ENCODE assay signal across 8 cellular contexts in the genomic region with DNA sequence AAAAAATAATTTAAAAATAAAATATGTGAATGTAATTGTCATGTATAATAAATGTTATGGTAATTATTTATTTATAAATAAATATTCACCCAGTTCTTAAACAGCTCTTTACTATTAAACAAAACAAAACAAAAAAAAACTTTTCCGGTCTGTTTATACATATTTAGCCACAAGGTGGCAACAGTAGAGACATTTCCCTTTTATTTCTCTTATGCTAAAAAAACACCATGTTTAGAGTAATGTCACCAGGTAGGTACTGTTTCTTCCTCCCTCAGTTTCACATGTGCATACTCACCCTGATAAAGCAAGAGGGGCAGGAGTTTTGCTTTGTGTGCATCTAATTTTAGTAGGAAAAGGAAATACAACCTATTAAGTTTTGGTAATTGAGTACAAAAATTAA.
DNase-seq lines count a peak whose midpoint lies in the region; ATAC-seq, FAIRE-seq and TF ChIP-seq lines count a peak whose summit lies in the region.

No MANE protein-coding gene starts in this region.

- H4K8ac ChIP-seq in H9 (replicated peaks; ENCODE audit: insufficient read length, low read depth, low read length) = no peak overlapping the region

- no peak overlapping the region for H3K9ac ChIP-seq in H9 (ENCODE audit: extremely low read depth, insufficient read length, low read length)

- H3K27ac Mint-ChIP-seq in H9 = no peak overlapping the region

- WGBS in H9 (ENCODE audit: extremely low coverage, insufficient read length, low lambda C conversion rate) = no CpG with 5 or more reads among the region's 1 CpG

- H3K27me3 ChIP-seq in H9 (ENCODE audit: insufficient read depth, low read length) (no peaks in the 10 kb centered on the region), WERI-Rb-1 (ENCODE audit: insufficient read depth, low read depth, severe bottlenecking) (no peaks in the 10 kb centered on the region)

- peaks cover 17% of the 10 kb centered on the region in 2 experiments for H3K4me1 Mint-ChIP-seq in H9

- no peak overlapping the region for H2AFZ ChIP-seq in H9 (ENCODE audit: low read length)

- DNase-seq in DMS53 (lab: John Stamatoyannopoulos, UW) = peak; percentile 73
- no peak for DNase-seq in H9
- DNase-seq in RWPE1 (ENCODE audit: low spot score) = peak; percentile 8
- no peak for DNase-seq in WERI-Rb-1

- H3K27me3 Mint-ChIP-seq in H9 (ENCODE audit: low read depth) = no peaks in the 10 kb centered on the region

- H3K36me3 Mint-ChIP-seq in H9 (ENCODE audit: insufficient read depth in 1 of 3, low read depth in 3 of 3) = peaks cover 0 to 9% (median under 1%) of the 10 kb centered on the region in 3 experiments; a peak in 5 of 7 replicates

- H2AK5ac ChIP-seq in H9 (ENCODE audit: insufficient read length, low read length) = no peak overlapping the region

- H3K23ac ChIP-seq in H9 (ENCODE audit: insufficient read length, low read depth, low read length) = no peak overlapping the region

- H3K4ac ChIP-seq in H9 (ENCODE audit: low read depth, low read length) = no peak overlapping the region

- no peak overlapping the region for H3K56ac ChIP-seq in H9 (ENCODE audit: insufficient read length, low read depth, low read length)

- ATAC-seq in activated CD4-positive, CD25-positive, alpha-beta regulatory T cell treated with anti-CD3 and anti-CD28 coated beads, Interleukin-2, amount 50 U/mL, for 24 hours = no peak
- ATAC-seq in GM18873 (IDR thresholded peaks at IDR 0.05; ENCODE audit: low FRiP score, unreplicated experiment) = no peak
- no peak for ATAC-seq in HG02678 (IDR thresholded peaks at IDR 0.05; ENCODE audit: unreplicated experiment)

- H3T11ph ChIP-seq in H9 (ENCODE audit: low read length) = no peak overlapping the region

- H2BK5ac ChIP-seq in H9 (ENCODE audit: insufficient read length, low read length) = no peak overlapping the region

- POLR2A ChIA-PET in RWPE1 (lab: Yijun Ruan, JAX; ENCODE audit: low non-redundant PET) = no interaction called here

- H3K4me1 ChIP-seq in H9 (ENCODE audit: insufficient read depth, low read length) = peaks cover 5% of the 10 kb centered on the region

- H3K4me3 ChIP-seq in WERI-Rb-1 (ENCODE audit: low read depth, low read length) = no peak overlapping the region

- H4K91ac ChIP-seq in H9 (ENCODE audit: insufficient read length, low read depth, low read length) = no peak overlapping the region

- no peak overlapping the region for H2BK12ac ChIP-seq in H9 (ENCODE audit: insufficient read length, low read depth, low read length)

- H3K4me3 Mint-ChIP-seq in H9 = no peak overlapping the region

- no peaks in the 10 kb centered on the region for H3K36me3 ChIP-seq in WERI-Rb-1

- no peak overlapping the region for H2BK15ac ChIP-seq in H9 (ENCODE audit: low read depth, low read length)

- CTCF ChIA-PET in RWPE1 (lab: Yijun Ruan, JAX) = interaction anchor here (0.6 to 1.0 kb wide), 6 partner anchors 9 to 157 kb away, joined by 3 to 4 read pairs (median 4); no protein-coding TSS in a partner anchor

- no peak overlapping the region for H3K14ac ChIP-seq in H9 (ENCODE audit: insufficient read depth, low read length)

- H2BK120ac ChIP-seq in H9 (ENCODE audit: low read depth, low read length, poor library complexity, severe bottlenecking) = no peak overlapping the region

- H3K79me2 ChIP-seq in H9 (ENCODE audit: insufficient read depth, low read length) = no peaks in the 10 kb centered on the region

- no peak overlapping the region for H4K5ac ChIP-seq in H9 (ENCODE audit: insufficient read length, low read depth, low read length)

- H3K23me2 ChIP-seq in H9 (ENCODE audit: insufficient read length, low read depth, low read length, poor library complexity, severe bottlenecking) = no peaks in the 10 kb centered on the region

- no peaks in the 10 kb centered on the region for H3K9me3 ChIP-seq in H9 (ENCODE audit: control insufficient read depth, low read depth, low read length)
- H3K9me3 ChIP-seq in WERI-Rb-1 (ENCODE audit: severe bottlenecking) = no peaks in the 10 kb centered on the region

- peaks cover under 1 to 1% of the 10 kb centered on the region in 2 experiments; a peak in 4 of 5 replicates for H3K9me3 Mint-ChIP-seq in H9

- peak; percentile 92 for FAIRE-seq in islet of Langerhans (lab: Jason Lieb, UNC)

- TF ChIP-seq CTCF in H9 (conservative IDR thresholded peaks at IDR 0.05) (peak; percentile 69), RWPE1 (conservative IDR thresholded peaks at IDR 0.05; ENCODE audit: low read depth) (peak; percentile 46), WERI-Rb-1 (IDR thresholded peaks at IDR 0.05; ENCODE audit: low read depth, low read length) (no peak)

- H3K18ac ChIP-seq in H9 (ENCODE audit: insufficient read length, low read depth, low read length) = no peak overlapping the region

- H2BK20ac ChIP-seq in H9 (ENCODE audit: low read depth, low read length, poor library complexity, severe bottlenecking) = no peak overlapping the region

- no peaks in the 10 kb centered on the region for H3K79me1 ChIP-seq in H9 (ENCODE audit: insufficient read depth, low read depth, low read length, poor library complexity, severe bottlenecking)

- no peak overlapping the region for H3K4me2 ChIP-seq in H9 (ENCODE audit: insufficient read depth, insufficient read length, low read length)

- H4K20me1 ChIP-seq in H9 (ENCODE audit: control insufficient read depth, insufficient read depth, insufficient read length) = no peaks in the 10 kb centered on the region

- no peak overlapping the region for H3K27ac ChIP-seq in H9 (ENCODE audit: insufficient read length, low read depth, low read length)
- no peak overlapping the region for H3K27ac ChIP-seq in RWPE1
- no peak overlapping the region for H3K27ac ChIP-seq in WERI-Rb-1

Comparison
In these comparisons a context has a peak if more than half of its experiments do, and no peak if none do; other contexts are left out.
1. DNase-seq: peak in DMS53 (single experiment) and RWPE1 (single experiment); none in H9 (single experiment) and WERI-Rb-1 (single experiment).